25 cellular contexts compared by ENCODE assay signal in genomic region chr14:71354142-71354541, GRCh38.
"Had no signal": no experiment of that assay in that cellular context is flagged by ENCODE, and none has a peak within 500 bp of the region (broad histone marks: within the 10 kb centered on the region; RNA-seq: fewer than 3 reads in every experiment).

No MANE protein-coding gene starts in this region.

- DNase-seq: activated B cell treated with CpG ODN at 0.5 μM for 24 hours; activated CD4-positive, alpha-beta T cell treated with anti-CD3 and anti-CD28 coated beads, Interleukin-2, amount 50 U/mL, for 1 hour; activated CD8-positive, alpha-beta T cell treated with anti-CD3 and anti-CD28 coated beads for 36 hours; activated gamma-delta T cell treated with Interleukin-2 at 50 U/mL for 16 hours; activated naive CD4-positive, alpha-beta T cell treated with anti-CD3 and anti-CD28 coated beads, Interleukin-2, amount 50 U/mL, for 16 hours; activated T-cell treated with anti-CD3 and anti-CD28 coated beads, Interleukin-2, amount 50 U/mL, for 4 hours; amygdala; central memory CD4-positive, alpha-beta T cell; esophagus squamous epithelium; foreskin melanocyte; left ventricle myocardium inferior; naive thymus-derived CD4-positive, alpha-beta T cell; nucleus accumbens; pancreas; retina; small intestine; stimulated activated CD4-positive, alpha-beta T cell treated with anti-CD3 and anti-CD28 coated beads, Interleukin-4, amount 100 ng/mL, for 4 hours; stimulated activated CD8-positive, alpha-beta memory T cell treated with anti-CD3 and anti-CD28 coated beads, Interleukin-4, amount 100 ng/mL, for 48 hours; stimulated activated naive CD4-positive, alpha-beta T cell; T-helper 1 cell had no signal

- H3K27me3 ChIP-seq: esophagus squamous epithelium, pancreas, suprapubic skin, tibial nerve had no signal

- H3K27ac ChIP-seq: left ventricle myocardium inferior, pancreas, prostate gland, suprapubic skin had no signal

- H3K4me3 ChIP-seq: esophagus squamous epithelium, left ventricle myocardium inferior, pancreas, prostate gland, suprapubic skin, tibial nerve had no signal

- H3K27me3 Mint-ChIP-seq: activated B cell treated with CpG ODN at 0.5 μM for 24 hours; activated CD8-positive, alpha-beta T cell treated with anti-CD3 and anti-CD28 coated beads for 36 hours; activated T-helper 17 cell treated with anti-CD3 and anti-CD28 coated beads, Interleukin-2, amount 50 U/mL, for 72 hours; naive thymus-derived CD4-positive, alpha-beta T cell had no signal

- H3K9me3 ChIP-seq: esophagus squamous epithelium, left ventricle myocardium inferior, pancreas, prostate gland, suprapubic skin, tibial nerve had no signal

- H3K36me3 ChIP-seq: esophagus squamous epithelium, left ventricle myocardium inferior, pancreas, prostate gland, suprapubic skin, tibial nerve had no signal

- H3K4me3 Mint-ChIP-seq: activated B cell treated with CpG ODN at 0.5 μM for 24 hours; activated CD8-positive, alpha-beta T cell treated with anti-CD3 and anti-CD28 coated beads for 36 hours; activated T-cell treated with anti-CD3 and anti-CD28 coated beads, Interleukin-2, amount 50 U/mL, for 4 hours; activated T-helper 17 cell treated with anti-CD3 and anti-CD28 coated beads, Interleukin-2, amount 50 U/mL, for 72 hours; naive thymus-derived CD4-positive, alpha-beta T cell; T-helper 2 cell treated with Interferon-gamma antibody and Interleukin-4, amounts not matched to agents 5 μg/mL and 100 μg/mL, for 36 hours had no signal

- H3K27ac Mint-ChIP-seq: activated CD8-positive, alpha-beta T cell treated with anti-CD3 and anti-CD28 coated beads for 36 hours; activated T-helper 17 cell treated with anti-CD3 and anti-CD28 coated beads, Interleukin-2, amount 50 U/mL, for 72 hours; T-helper 2 cell treated with Interferon-gamma antibody and Interleukin-4, amounts not matched to agents 5 μg/mL and 100 μg/mL, for 36 hours had no signal
